8 cellular contexts compared by ENCODE assay signal in the genomic region with DNA sequence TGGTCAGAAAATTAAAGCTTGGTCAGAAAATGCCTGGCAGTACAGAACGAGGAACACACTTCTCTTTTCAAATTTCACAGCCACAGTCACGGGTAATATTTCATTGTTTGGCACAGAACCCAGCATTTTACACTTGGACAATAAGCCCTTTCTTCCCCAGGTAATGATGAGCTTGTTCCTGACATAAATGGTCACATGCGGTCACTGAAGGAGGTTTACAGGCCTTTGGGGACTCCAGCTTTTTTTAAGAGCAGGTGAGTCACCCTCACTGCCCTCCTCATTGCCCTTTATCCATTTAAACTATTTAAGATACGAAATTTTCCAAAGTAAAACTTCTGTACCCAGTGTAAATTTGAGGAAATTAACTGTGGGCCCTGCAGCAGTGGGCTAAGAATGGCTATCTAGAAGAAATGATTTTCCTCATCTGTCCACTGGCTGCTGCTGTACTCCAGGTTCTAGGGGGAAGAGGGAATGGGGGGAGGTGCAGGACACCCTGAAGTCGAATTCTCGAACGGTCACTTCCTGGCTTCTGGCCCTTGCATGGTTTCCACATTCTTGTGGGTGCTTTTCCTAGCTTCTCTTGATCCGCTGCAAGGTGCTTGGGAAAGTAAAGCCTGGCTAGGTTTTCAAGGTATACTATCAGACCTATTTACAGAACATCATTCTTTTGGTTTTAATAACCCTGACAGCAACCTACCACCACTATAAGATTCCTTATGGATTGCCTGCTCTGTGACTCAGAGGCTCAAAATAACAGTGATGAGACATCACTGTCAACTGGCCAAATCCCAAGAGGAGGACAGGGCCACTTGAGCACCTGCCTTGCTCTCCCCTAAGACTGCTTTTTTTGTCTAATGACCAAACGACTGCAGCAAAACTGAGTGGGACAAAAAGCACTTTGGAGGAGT.
A peak's percentile ranks its signal among the peaks of the same experiment; 100 is the strongest.
DNase-seq lines count a peak whose midpoint lies in the region; ATAC-seq, FAIRE-seq and TF ChIP-seq lines count a peak whose summit lies in the region.

No MANE protein-coding gene starts in this region.

- POLR2A ChIA-PET in RWPE1 (lab: Yijun Ruan, JAX; ENCODE audit: low non-redundant PET): no interaction called here
- POLR2A ChIA-PET in naive thymus-derived CD4-positive, alpha-beta T cell (lab: Charles Lee): no interaction called here

- ATAC-seq in Right ventricle myocardium inferior (no peak), heart left ventricle (peak in 3 of 4 donors; percentile 68 to 86 (median 70))
- no peak for ATAC-seq in naive thymus-derived CD4-positive, alpha-beta T cell

- CTCF ChIA-PET in RWPE1 (lab: Yijun Ruan, JAX): interaction anchor here (0.6 kb wide), 2 partner anchors 844 to 1495 kb away, joined by 3 to 5 read pairs; no protein-coding TSS in a partner anchor
- CTCF ChIA-PET in naive thymus-derived CD4-positive, alpha-beta T cell (lab: Charles Lee): no interaction called here

- H3K4me1 Mint-ChIP-seq in naive thymus-derived CD4-positive, alpha-beta T cell: peaks cover 0 to 11% (median 0%) of the 10 kb centered on the region in 7 donors

- H3K4me1 ChIP-seq in cardiac muscle cell (ENCODE audit: low read depth): peaks cover 13% of the 10 kb centered on the region
- H3K4me1 ChIP-seq in heart left ventricle: peaks cover 0 to 35% (median 12%) of the 10 kb centered on the region in 12 donors
- H3K4me1 ChIP-seq in naive thymus-derived CD4-positive, alpha-beta T cell (ENCODE audit: control insufficient read depth in 2 of 2, insufficient read depth in 2 of 2, low read length in 2 of 2): no peaks in the 10 kb centered on the region

- H3K9me3 Mint-ChIP-seq in naive thymus-derived CD4-positive, alpha-beta T cell: no peaks in the 10 kb centered on the region

- H3K9me3 ChIP-seq in cardiac muscle cell (ENCODE audit: low read depth) (no peaks in the 10 kb centered on the region), heart left ventricle (no peaks in the 10 kb centered on the region)
- H3K9me3 ChIP-seq in naive thymus-derived CD4-positive, alpha-beta T cell (ENCODE audit: control insufficient read depth in 2 of 3, low read length in 3 of 3): no peaks in the 10 kb centered on the region

- H3K36me3 ChIP-seq in cardiac muscle cell: peaks cover 6% of the 10 kb centered on the region
- H3K36me3 ChIP-seq in heart left ventricle: peaks cover 0 to 97% (median 53%) of the 10 kb centered on the region in 9 donors
- H3K36me3 ChIP-seq in naive thymus-derived CD4-positive, alpha-beta T cell (ENCODE audit: control insufficient read depth in 2 of 3, insufficient read depth in 3 of 3, low read length in 3 of 3): peaks cover 9 to 85% (median 11%) of the 10 kb centered on the region in 3 experiments

- no peak overlapping the region for H3K4me3 Mint-ChIP-seq in naive thymus-derived CD4-positive, alpha-beta T cell

- 62 to 68% (median 66%) methylated on average over 9 of the region's 9 CpGs for WGBS in heart left ventricle, 4 donors

- TF ChIP-seq CTCF in cardiac muscle cell (IDR thresholded peaks at IDR 0.05; ENCODE audit: low read depth, low read length) (no peak), RWPE1 (conservative IDR thresholded peaks at IDR 0.05; ENCODE audit: low read depth) (no peak), heart left ventricle (IDR thresholded peaks at IDR 0.05) (no peak)

- no peak overlapping the region for H3K4me3 ChIP-seq in cardiac muscle cell
- H3K4me3 ChIP-seq in heart left ventricle: no peak overlapping the region
- H3K4me3 ChIP-seq in naive thymus-derived CD4-positive, alpha-beta T cell (ENCODE audit: low read length): no peak overlapping the region

- H3K27ac ChIP-seq in cardiac muscle cell (peak overlapping the region; percentile 19), RWPE1 (peak overlapping the region; percentile 29; the same call in 1 of the 2 replicates), heart left ventricle (peak overlapping the region in 4 of 12 donors; percentile 21 to 46 (median 41))
- no peak overlapping the region for H3K27ac ChIP-seq in naive thymus-derived CD4-positive, alpha-beta T cell (ENCODE audit: low read depth, low read length)

- FAIRE-seq in urothelium cell line (lab: Jason Lieb, UNC): no peak

- H3K36me3 Mint-ChIP-seq in naive thymus-derived CD4-positive, alpha-beta T cell: peaks cover 12 to 85% (median 65%) of the 10 kb centered on the region in 5 donors

- H3K27me3 ChIP-seq in cardiac muscle cell (no peaks in the 10 kb centered on the region), heart left ventricle (no peaks in the 10 kb centered on the region)
- H3K27me3 ChIP-seq in naive thymus-derived CD4-positive, alpha-beta T cell (ENCODE audit: control insufficient read depth in 2 of 2, insufficient read depth in 2 of 2, low read length in 2 of 2): no peaks in the 10 kb centered on the region

- no peaks in the 10 kb centered on the region for H3K27me3 Mint-ChIP-seq in naive thymus-derived CD4-positive, alpha-beta T cell

- no peak overlapping the region for H3K27ac Mint-ChIP-seq in naive thymus-derived CD4-positive, alpha-beta T cell

- intact Hi-C loops in Right ventricle myocardium inferior (cut with DNase I): no loop called here
- intact Hi-C loops in heart left ventricle (cut with DNase I): no loop called here
- intact Hi-C loops in naive thymus-derived CD4-positive, alpha-beta T cell (cut with micrococcal nuclease): no loop called here

- no peak for DNase-seq in cardiac muscle cell (ENCODE audit: low read depth in 1 of 2, low spot score in 1 of 2)
- no peak for DNase-seq in Right ventricle myocardium inferior (ENCODE audit: missing footprints)
- DNase-seq in RWPE1 (ENCODE audit: low spot score): peak; percentile 71
- no peak for DNase-seq in heart left ventricle
- DNase-seq in urothelium cell line (ENCODE audit: low spot score): peak; percentile 49
- no peak for DNase-seq in naive thymus-derived CD4-positive, alpha-beta T cell
- no peak for DNase-seq in activated CD8-positive, alpha-beta memory T cell treated with anti-CD3 and anti-CD28 coated beads, Interleukin-2, amount 50 U/mL, for 48 hours
- no peak for DNase-seq in HPDE6-E6E7 (ENCODE audit: extremely low spot score)

- no peak for TF ChIP-seq POLR2A in heart left ventricle (IDR thresholded peaks at IDR 0.05)

Comparison
In these comparisons a context has a peak if more than half of its experiments do, and no peak if none do; other contexts are left out.
1. ATAC-seq: peak in heart left ventricle (3 of 4); none in Right ventricle myocardium inferior (single experiment) and naive thymus-derived CD4-positive, alpha-beta T cell (single experiment).
2. DNase-seq: peak in RWPE1 (single experiment) and urothelium cell line (single experiment); none in cardiac muscle cell (0 of 2), Right ventricle myocardium inferior (single experiment), heart left ventricle (0 of 5), naive thymus-derived CD4-positive, alpha-beta T cell (0 of 9), activated CD8-positive, alpha-beta memory T cell treated with anti-CD3 and anti-CD28 coated beads, Interleukin-2, amount 50 U/mL, for 48 hours (single experiment) and HPDE6-E6E7 (single experiment).